In the genomic region with DNA sequence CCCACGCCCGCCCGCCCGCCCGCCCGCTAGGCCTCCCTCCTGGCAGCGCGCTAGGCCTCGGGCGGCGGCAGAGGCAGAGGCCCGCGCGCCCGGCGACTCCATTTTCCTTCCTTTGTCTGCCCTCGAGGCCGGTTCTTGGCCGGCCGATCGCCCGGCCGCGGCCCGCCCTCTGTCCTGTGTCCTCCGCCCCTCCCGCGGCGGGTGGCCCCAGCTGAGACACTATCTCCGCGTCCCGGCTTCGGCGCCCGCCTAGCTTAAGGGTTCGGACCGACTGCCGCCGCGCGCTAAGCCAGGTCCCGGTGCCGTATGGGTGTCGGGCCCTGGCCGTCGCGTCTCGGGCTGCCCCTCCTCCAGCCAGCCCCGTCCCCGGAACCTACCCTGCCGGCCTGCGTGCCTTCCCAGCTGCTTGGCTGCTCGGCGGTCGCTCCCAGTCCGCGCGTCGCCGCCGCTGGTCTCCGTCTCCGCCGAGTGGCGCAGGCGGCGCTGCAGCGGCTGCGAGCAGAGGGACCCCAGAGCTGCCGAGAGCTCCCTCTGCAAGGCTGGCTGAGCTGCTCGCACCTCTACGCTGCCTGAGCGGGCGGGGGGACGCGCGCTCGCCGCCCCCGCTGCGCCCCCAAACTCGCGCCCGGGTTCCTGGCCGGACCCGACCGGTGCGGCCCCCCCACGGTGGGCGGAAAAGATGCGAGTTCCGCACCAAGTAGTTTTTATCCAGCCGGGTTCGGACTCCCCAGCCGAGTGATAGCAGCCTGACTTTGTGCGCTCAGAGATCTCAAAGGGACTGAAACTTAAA, we compare ENCODE assay signal across 1 cellular context.
TF ChIP-seq lines count a peak whose summit lies in the region.

No MANE protein-coding gene starts in this region.

TF ChIP-seq in GM12878, 131 proteins besides CTCF, POLR2A, EP300 and RAD21:
- TF ChIP-seq RELA (IDR thresholded peaks at IDR 0.05; ENCODE audit: borderline replicate concordance, partially characterized antibody) (peak; percentile 47), DPF2 (IDR thresholded peaks at IDR 0.05) (peak; percentile 66; the same call in 1 of the 2 replicates), BHLHE40 (IDR thresholded peaks at IDR 0.05; ENCODE audit: borderline replicate concordance in 1 of 2, low read depth in 2 of 2, low read length in 1 of 2) (peak; percentile 6 to 42; a peak in 2 of 4 replicates), BRCA1 (IDR thresholded peaks at IDR 0.05; ENCODE audit: low read depth, low read length) (no peak), SUZ12 (IDR thresholded peaks at IDR 0.05; ENCODE audit: unreplicated experiment) (no peak), TAF1 (IDR thresholded peaks at IDR 0.05; ENCODE audit: borderline replicate concordance, low read depth, low read length) (peak; percentile 55; the same call in 1 of the 2 replicates), LARP7 (IDR thresholded peaks at IDR 0.05) (peak; percentile 79), RBBP5 (conservative IDR thresholded peaks at IDR 0.05) (no peak), HDAC6 (IDR thresholded peaks at IDR 0.05; ENCODE audit: unreplicated experiment) (peak; percentile 33), GATAD2B (conservative IDR thresholded peaks at IDR 0.05; ENCODE audit: low read depth) (0 out of 2 replicates have a peak, but pooled peaks have one; percentile 82), EGR1 (IDR thresholded peaks at IDR 0.05; ENCODE audit: borderline replicate concordance in 1 of 2, low read depth in 2 of 2, low read length in 2 of 2) (peak in 1 of 2 experiments; percentile 86; a peak in 1 of 3 replicates), TARDBP (IDR thresholded peaks at IDR 0.05; ENCODE audit: borderline replicate concordance) (no peak), SIN3A (IDR thresholded peaks at IDR 0.05; ENCODE audit: low read depth, low read length) (peak; percentile 72), MEF2A (IDR thresholded peaks at IDR 0.05; ENCODE audit: insufficient read depth, low read depth, low read length) (no peak), POLR2AphosphoS2 (IDR thresholded peaks at IDR 0.05; ENCODE audit: low read depth, low read length) (no peak; the same call in 1 of the 2 replicates), CHD2 (IDR thresholded peaks at IDR 0.05; ENCODE audit: borderline replicate concordance, low read depth, low read length) (0 out of 2 replicates have a peak, but pooled peaks have one; percentile 20), ASH2L (IDR thresholded peaks at IDR 0.05; ENCODE audit: borderline replicate concordance, low read depth) (0 out of 2 replicates have a peak, but pooled peaks have one; percentile 17), POLR2AphosphoS5 (IDR thresholded peaks at IDR 0.05; ENCODE audit: low read length) (peak; percentile 78; the same call in 1 of the 2 replicates), TCF3 (IDR thresholded peaks at IDR 0.05; ENCODE audit: borderline replicate concordance, insufficient read depth, low read depth, low read length) (0 out of 2 replicates have a peak, but pooled peaks have one; percentile 15), BACH1 (IDR thresholded peaks at IDR 0.05; ENCODE audit: borderline replicate concordance) (peak; percentile 59), FOXK2 (IDR thresholded peaks at IDR 0.05) (no peak), IKZF1 (conservative IDR thresholded peaks at IDR 0.05) (peak; percentile 67), BMI1 (IDR thresholded peaks at IDR 0.05; ENCODE audit: borderline replicate concordance) (no peak), MYB (IDR thresholded peaks at IDR 0.05; ENCODE audit: borderline replicate concordance, low read depth, low read length) (no peak), SMARCA5 (IDR thresholded peaks at IDR 0.05) (peak; percentile 90; the same call in 1 of the 2 replicates), STAT1 (conservative IDR thresholded peaks at IDR 0.05) (0 out of 2 replicates have a peak, but pooled peaks have one; percentile 28), ETV6 (conservative IDR thresholded peaks at IDR 0.05 in 1 of 2, IDR thresholded peaks at IDR 0.05 in 1 of 2; ENCODE audit: borderline replicate concordance in 1 of 2, low read depth in 1 of 2) (0 out of 4 replicates have a peak, but pooled peaks of 1 of the 2 experiments have one; percentile 15)
- TF ChIP-seq, protein P1, sequence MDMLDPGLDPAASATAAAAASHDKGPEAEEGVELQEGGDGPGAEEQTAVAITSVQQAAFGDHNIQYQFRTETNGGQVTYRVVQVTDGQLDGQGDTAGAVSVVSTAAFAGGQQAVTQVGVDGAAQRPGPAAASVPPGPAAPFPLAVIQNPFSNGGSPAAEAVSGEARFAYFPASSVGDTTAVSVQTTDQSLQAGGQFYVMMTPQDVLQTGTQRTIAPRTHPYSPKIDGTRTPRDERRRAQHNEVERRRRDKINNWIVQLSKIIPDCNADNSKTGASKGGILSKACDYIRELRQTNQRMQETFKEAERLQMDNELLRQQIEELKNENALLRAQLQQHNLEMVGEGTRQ (IDR thresholded peaks at IDR 0.05; ENCODE audit: borderline replicate concordance, low read depth, low read length): no peak
- TF ChIP-seq, protein P2, sequence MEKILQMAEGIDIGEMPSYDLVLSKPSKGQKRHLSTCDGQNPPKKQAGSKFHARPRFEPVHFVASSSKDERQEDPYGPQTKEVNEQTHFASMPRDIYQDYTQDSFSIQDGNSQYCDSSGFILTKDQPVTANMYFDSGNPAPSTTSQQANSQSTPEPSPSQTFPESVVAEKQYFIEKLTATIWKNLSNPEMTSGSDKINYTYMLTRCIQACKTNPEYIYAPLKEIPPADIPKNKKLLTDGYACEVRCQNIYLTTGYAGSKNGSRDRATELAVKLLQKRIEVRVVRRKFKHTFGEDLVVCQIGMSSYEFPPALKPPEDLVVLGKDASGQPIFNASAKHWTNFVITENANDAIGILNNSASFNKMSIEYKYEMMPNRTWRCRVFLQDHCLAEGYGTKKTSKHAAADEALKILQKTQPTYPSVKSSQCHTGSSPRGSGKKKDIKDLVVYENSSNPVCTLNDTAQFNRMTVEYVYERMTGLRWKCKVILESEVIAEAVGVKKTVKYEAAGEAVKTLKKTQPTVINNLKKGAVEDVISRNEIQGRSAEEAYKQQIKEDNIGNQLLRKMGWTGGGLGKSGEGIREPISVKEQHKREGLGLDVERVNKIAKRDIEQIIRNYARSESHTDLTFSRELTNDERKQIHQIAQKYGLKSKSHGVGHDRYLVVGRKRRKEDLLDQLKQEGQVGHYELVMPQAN (conservative IDR thresholded peaks at IDR 0.05): peak; percentile 68
- TF ChIP-seq, protein P3, sequence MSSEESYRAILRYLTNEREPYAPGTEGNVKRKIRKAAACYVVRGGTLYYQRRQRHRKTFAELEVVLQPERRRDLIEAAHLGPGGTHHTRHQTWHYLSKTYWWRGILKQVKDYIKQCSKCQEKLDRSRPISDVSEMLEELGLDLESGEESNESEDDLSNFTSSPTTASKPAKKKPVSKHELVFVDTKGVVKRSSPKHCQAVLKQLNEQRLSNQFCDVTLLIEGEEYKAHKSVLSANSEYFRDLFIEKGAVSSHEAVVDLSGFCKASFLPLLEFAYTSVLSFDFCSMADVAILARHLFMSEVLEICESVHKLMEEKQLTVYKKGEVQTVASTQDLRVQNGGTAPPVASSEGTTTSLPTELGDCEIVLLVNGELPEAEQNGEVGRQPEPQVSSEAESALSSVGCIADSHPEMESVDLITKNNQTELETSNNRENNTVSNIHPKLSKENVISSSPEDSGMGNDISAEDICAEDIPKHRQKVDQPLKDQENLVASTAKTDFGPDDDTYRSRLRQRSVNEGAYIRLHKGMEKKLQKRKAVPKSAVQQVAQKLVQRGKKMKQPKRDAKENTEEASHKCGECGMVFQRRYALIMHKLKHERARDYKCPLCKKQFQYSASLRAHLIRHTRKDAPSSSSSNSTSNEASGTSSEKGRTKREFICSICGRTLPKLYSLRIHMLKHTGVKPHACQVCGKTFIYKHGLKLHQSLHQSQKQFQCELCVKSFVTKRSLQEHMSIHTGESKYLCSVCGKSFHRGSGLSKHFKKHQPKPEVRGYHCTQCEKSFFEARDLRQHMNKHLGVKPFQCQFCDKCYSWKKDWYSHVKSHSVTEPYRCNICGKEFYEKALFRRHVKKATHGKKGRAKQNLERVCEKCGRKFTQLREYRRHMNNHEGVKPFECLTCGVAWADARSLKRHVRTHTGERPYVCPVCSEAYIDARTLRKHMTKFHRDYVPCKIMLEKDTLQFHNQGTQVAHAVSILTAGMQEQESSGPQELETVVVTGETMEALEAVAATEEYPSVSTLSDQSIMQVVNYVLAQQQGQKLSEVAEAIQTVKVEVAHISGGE (CRISPR knock-in tag; IDR thresholded peaks at IDR 0.05): no peak
- TF ChIP-seq, protein P4, sequence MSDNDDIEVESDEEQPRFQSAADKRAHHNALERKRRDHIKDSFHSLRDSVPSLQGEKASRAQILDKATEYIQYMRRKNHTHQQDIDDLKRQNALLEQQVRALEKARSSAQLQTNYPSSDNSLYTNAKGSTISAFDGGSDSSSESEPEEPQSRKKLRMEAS (IDR thresholded peaks at IDR 0.05; ENCODE audit: low read depth, low read length): peak; percentile 7; the same call in 1 of the 2 replicates
- TF ChIP-seq, protein P5, sequence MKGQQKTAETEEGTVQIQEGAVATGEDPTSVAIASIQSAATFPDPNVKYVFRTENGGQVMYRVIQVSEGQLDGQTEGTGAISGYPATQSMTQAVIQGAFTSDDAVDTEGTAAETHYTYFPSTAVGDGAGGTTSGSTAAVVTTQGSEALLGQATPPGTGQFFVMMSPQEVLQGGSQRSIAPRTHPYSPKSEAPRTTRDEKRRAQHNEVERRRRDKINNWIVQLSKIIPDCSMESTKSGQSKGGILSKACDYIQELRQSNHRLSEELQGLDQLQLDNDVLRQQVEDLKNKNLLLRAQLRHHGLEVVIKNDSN (IDR thresholded peaks at IDR 0.05; ENCODE audit: borderline replicate concordance, extremely low read length, insufficient read depth, low read depth, low read length): no peak
